Comparison of ENCODE assay signal across 24 cellular contexts in the genomic region with DNA sequence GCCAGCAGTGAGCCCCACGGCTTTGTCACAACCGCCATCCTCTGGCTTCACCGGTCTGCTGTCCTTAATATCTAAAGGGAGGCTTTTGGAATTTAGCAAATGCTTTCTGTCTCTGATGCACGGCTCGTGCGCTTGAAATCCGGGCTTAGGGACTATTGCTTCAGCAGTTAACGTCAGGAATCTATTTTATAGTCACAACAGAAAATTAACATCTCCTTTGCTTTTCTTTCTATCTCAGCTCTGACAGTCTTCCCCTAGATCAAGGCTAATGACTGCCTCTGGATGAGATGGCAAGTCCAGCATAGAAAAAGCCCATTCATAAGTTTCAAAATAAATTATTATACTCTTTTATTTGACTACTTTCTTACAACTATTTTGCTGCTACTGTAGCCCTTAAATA.
"Had no signal": no experiment of that assay in that cellular context is flagged by ENCODE, and none has a peak within 500 bp of the region (broad histone marks: within the 10 kb centered on the region; RNA-seq: fewer than 3 reads in every experiment).

No MANE protein-coding gene starts in this region.

- H3K4me1 ChIP-seq: colonic mucosa, esophagus muscularis mucosa, esophagus squamous epithelium, foreskin keratinocyte, gastroesophageal sphincter, heart left ventricle, heart right ventricle had no signal

- H3K9me3 ChIP-seq: colonic mucosa, esophagus muscularis mucosa, esophagus squamous epithelium, gastrocnemius medialis, gastroesophageal sphincter had no signal

- H3K27me3 ChIP-seq: colonic mucosa, esophagus muscularis mucosa, esophagus squamous epithelium, foreskin keratinocyte, gastrocnemius medialis, gastroesophageal sphincter, heart left ventricle, heart right ventricle had no signal

- H3K27me3 Mint-ChIP-seq: dendritic cell treated with granulocyte-macrophage colony-stimulating factor and Interleukin-4, amounts not matched to agents 40 ng/mL and 50 ng/mL, for 4 days; effector memory CD8-positive, alpha-beta T cell had no signal

- H3K4me3 ChIP-seq: colonic mucosa, coronary artery, dorsolateral prefrontal cortex, esophagus muscularis mucosa, esophagus squamous epithelium, gastrocnemius medialis, gastroesophageal sphincter, heart left ventricle, heart right ventricle had no signal

- H3K36me3 ChIP-seq: colonic mucosa, esophagus muscularis mucosa, esophagus squamous epithelium, gastrocnemius medialis, gastroesophageal sphincter, heart left ventricle, heart right ventricle had no signal

- H3K27ac Mint-ChIP-seq: dendritic cell treated with granulocyte-macrophage colony-stimulating factor and Interleukin-4, amounts not matched to agents 40 ng/mL and 50 ng/mL, for 4 days; effector memory CD8-positive, alpha-beta T cell had no signal

- H3K27ac ChIP-seq: colonic mucosa, coronary artery, dorsolateral prefrontal cortex, epithelial cell of prostate, esophagus muscularis mucosa, esophagus squamous epithelium, foreskin keratinocyte, gastrocnemius medialis, gastroesophageal sphincter, heart left ventricle, heart right ventricle had no signal

- DNase-seq: colonic mucosa; cortex of kidney; dermis blood vessel endothelial cell; dorsolateral prefrontal cortex; effector CD4-positive, alpha-beta T cell; effector CD8-positive, alpha-beta T cell; effector memory CD4-positive, alpha-beta T cell; effector memory CD8-positive, alpha-beta T cell; erythroblast; esophagus squamous epithelium; foreskin fibroblast; foreskin keratinocyte; foreskin melanocyte; gastrocnemius medialis; glutamatergic neuron; head of caudate nucleus; heart left ventricle; heart right ventricle had no signal

- ATAC-seq: effector memory CD8-positive, alpha-beta T cell; esophagus mucosa; foreskin keratinocyte; gastrocnemius medialis; gastroesophageal sphincter; heart left ventricle; heart right ventricle had no signal

- H3K4me3 Mint-ChIP-seq: dendritic cell treated with granulocyte-macrophage colony-stimulating factor and Interleukin-4, amounts not matched to agents 40 ng/mL and 50 ng/mL, for 4 days; effector memory CD8-positive, alpha-beta T cell had no signal
